In genomic region chr2:238459081-238459629, GRCh38 we compare ENCODE assay signal across 14 cellular contexts. TPM values are rescaled to one million over a fixed set of nuclear protein-coding genes. Genes with fewer than 3 reads are reported as not detected.
DNase-seq lines count a peak whose midpoint lies in the region; ATAC-seq and TF ChIP-seq lines count a peak whose summit lies in the region.
"Had no signal": no experiment of that assay in that cellular context is flagged by ENCODE, and none has a peak within 500 bp of the region (broad histone marks: within the 10 kb centered on the region; RNA-seq: fewer than 3 reads in every experiment).

No MANE protein-coding gene starts in this region.

- intact Hi-C loops in breast epithelium (cut with DNase I; ENCODE audit: low total_unique reads) (no loop called here), MCF 10A (cut with micrococcal nuclease) (no loop called here)

- H3K9me3 ChIP-seq in breast epithelium, result peaks cover 3 to 11% of the 10 kb centered on the region in 2 donors

- H3K27me3 Mint-ChIP-seq in MCF 10A (ENCODE audit: insufficient read depth, unreplicated experiment), result no peaks in the 10 kb centered on the region

- no peaks in the 10 kb centered on the region for H3K36me3 Mint-ChIP-seq in MCF 10A (ENCODE audit: insufficient read depth, unreplicated experiment)

- no peak for ATAC-seq in HG03469 (IDR thresholded peaks at IDR 0.05; ENCODE audit: unreplicated experiment)
- ATAC-seq: activated T-cell treated with anti-CD3 and anti-CD28 coated beads, Interleukin-2, amount 50 U/mL, for 4 hours; foreskin keratinocyte had no signal

- H3K27me3 ChIP-seq in breast epithelium, result no peaks in the 10 kb centered on the region
- H3K27me3 ChIP-seq: cardiac muscle cell, foreskin keratinocyte had no signal

- peak overlapping the region in 2 of 3 donors; percentile 5 to 47 for H3K4me3 ChIP-seq in breast epithelium
- H3K4me3 ChIP-seq in fibroblast of pulmonary artery (replicated peaks; ENCODE audit: low read depth, low read length), result no peak overlapping the region
- H3K4me3 ChIP-seq: cardiac muscle cell had no signal

- H3K27ac Mint-ChIP-seq in MCF 10A (ENCODE audit: low read depth, unreplicated experiment), result no peak overlapping the region

- peak overlapping the region; percentile 61 to 72 for H3K27ac ChIP-seq in breast epithelium
- H3K27ac ChIP-seq: cardiac muscle cell, foreskin keratinocyte, WERI-Rb-1 had no signal

- no peaks in the 10 kb centered on the region for H3K9me3 Mint-ChIP-seq in MCF 10A (ENCODE audit: unreplicated experiment)

- no peak for TF ChIP-seq POLR2A in breast epithelium (IDR thresholded peaks at IDR 0.05)

- DNase-seq in breast epithelium (ENCODE audit: low spot score in 2 of 2) (peak in 1 of 2 donors; percentile 36), MCF 10A (ENCODE audit: unreplicated experiment) (no peak), fibroblast of pulmonary artery (ENCODE audit: low read depth) (peak; percentile 88), myocyte (ENCODE audit: low read depth) (peak; percentile 96), GDM1 (lab: John Stamatoyannopoulos, UW) (no peak), NAMALWA (ENCODE audit: low spot score) (no peak), T-helper 2 cell (no peak)
- DNase-seq: activated T-cell treated with anti-CD3 and anti-CD28 coated beads, Interleukin-2, amount 50 U/mL, for 4 hours; foreskin keratinocyte; Karpas-422; stimulated activated CD8-positive, alpha-beta memory T cell treated with anti-CD3 and anti-CD28 coated beads, Interleukin-4, amount 100 ng/mL, for 48 hours; WERI-Rb-1 had no signal

- H3K4me1 ChIP-seq in breast epithelium, result peaks cover 0 to 7% of the 10 kb centered on the region in 2 donors
- H3K4me1 ChIP-seq: foreskin keratinocyte had no signal

- no peaks in the 10 kb centered on the region for H3K36me3 ChIP-seq in breast epithelium
- H3K36me3 ChIP-seq: cardiac muscle cell, WERI-Rb-1 had no signal

- CTCF ChIA-PET in MCF 10A (lab: Yijun Ruan, JAX), result no interaction called here

- POLR2A ChIA-PET in MCF 10A (lab: Yijun Ruan, JAX), result no interaction called here

- no peak overlapping the region for H3K4me3 Mint-ChIP-seq in MCF 10A (ENCODE audit: unreplicated experiment)
- H3K4me3 Mint-ChIP-seq: activated T-cell treated with anti-CD3 and anti-CD28 coated beads, Interleukin-2, amount 50 U/mL, for 4 hours had no signal

- peaks cover 7% of the 10 kb centered on the region for H3K4me1 Mint-ChIP-seq in MCF 10A (ENCODE audit: insufficient read depth, unreplicated experiment)

- TF ChIP-seq CTCF in breast epithelium (IDR thresholded peaks at IDR 0.05) (no peak), MCF 10A (IDR thresholded peaks at IDR 0.05; ENCODE audit: unreplicated experiment) (no peak), fibroblast of pulmonary artery (IDR thresholded peaks at IDR 0.05; ENCODE audit: low read length, missing control alignments) (no peak)

- no TSS peak for BruUV-seq in MCF 10A (replicated peaks; lab: Mats Ljungman, UMichigan)

RNA-seq across cellular contexts. Expression of gene ASB1, which starts 32.4 kb away (rescaled TPM):
- 10 to 100 TPM; 11.2 to 18.7 (median 18.4) TPM for total RNA-seq in breast epithelium
- 104 and 113 TPM in 2 replicates for total RNA-seq in MCF 10A (2022)
- 55.5 and 70.7 TPM in 2 replicates for total RNA-seq in myocyte
- polyA plus RNA-seq in myocyte (2012), result 77.6 TPM

Comparison
In these comparisons a context has a peak if more than half of its experiments do, and no peak if none do; other contexts are left out.
1. DNase-seq: peak in fibroblast of pulmonary artery (single experiment) and myocyte (single experiment); none in MCF 10A (single experiment), GDM1 (single experiment), NAMALWA (single experiment) and T-helper 2 cell (0 of 5).